In genomic region chr3:175002732-175003143, GRCh38 we compare ENCODE assay signal across 1 cellular context.
TF ChIP-seq lines count a peak whose summit lies in the region.

No MANE protein-coding gene starts in this region.

TF ChIP-seq in IMR-90, 13 proteins besides CTCF, POLR2A, EP300 and RAD21:
- TF ChIP-seq, protein P1, sequence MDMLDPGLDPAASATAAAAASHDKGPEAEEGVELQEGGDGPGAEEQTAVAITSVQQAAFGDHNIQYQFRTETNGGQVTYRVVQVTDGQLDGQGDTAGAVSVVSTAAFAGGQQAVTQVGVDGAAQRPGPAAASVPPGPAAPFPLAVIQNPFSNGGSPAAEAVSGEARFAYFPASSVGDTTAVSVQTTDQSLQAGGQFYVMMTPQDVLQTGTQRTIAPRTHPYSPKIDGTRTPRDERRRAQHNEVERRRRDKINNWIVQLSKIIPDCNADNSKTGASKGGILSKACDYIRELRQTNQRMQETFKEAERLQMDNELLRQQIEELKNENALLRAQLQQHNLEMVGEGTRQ (IDR thresholded peaks at IDR 0.05; ENCODE audit: low read depth, low read length): no peak
- no peak for TF ChIP-seq CHD1 (IDR thresholded peaks at IDR 0.05; ENCODE audit: low read depth, low read length)
- TF ChIP-seq RCOR1 (IDR thresholded peaks at IDR 0.05; ENCODE audit: insufficient replicate concordance, low read length): peak; percentile 95
- peak; percentile 75; the same call in 1 of the 2 replicates for TF ChIP-seq NFE2L2 (IDR thresholded peaks at IDR 0.05; ENCODE audit: low read depth, low read length)
- TF ChIP-seq CEBPB (IDR thresholded peaks at IDR 0.05; ENCODE audit: low read depth, low read length): peak; percentile 94
- TF ChIP-seq, protein P2, sequence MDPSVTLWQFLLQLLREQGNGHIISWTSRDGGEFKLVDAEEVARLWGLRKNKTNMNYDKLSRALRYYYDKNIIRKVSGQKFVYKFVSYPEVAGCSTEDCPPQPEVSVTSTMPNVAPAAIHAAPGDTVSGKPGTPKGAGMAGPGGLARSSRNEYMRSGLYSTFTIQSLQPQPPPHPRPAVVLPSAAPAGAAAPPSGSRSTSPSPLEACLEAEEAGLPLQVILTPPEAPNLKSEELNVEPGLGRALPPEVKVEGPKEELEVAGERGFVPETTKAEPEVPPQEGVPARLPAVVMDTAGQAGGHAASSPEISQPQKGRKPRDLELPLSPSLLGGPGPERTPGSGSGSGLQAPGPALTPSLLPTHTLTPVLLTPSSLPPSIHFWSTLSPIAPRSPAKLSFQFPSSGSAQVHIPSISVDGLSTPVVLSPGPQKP (IDR thresholded peaks at IDR 0.05; ENCODE audit: borderline replicate concordance, low read depth, low read length): no peak
- no peak for TF ChIP-seq RFX5 (IDR thresholded peaks at IDR 0.05; ENCODE audit: low read depth, low read length)
- TF ChIP-seq FOS (IDR thresholded peaks at IDR 0.05; ENCODE audit: low read depth, low read length): peak; percentile 95
- TF ChIP-seq SMC3 (IDR thresholded peaks at IDR 0.05; ENCODE audit: low read depth, low read length): no peak
- no peak for TF ChIP-seq MXI1 (IDR thresholded peaks at IDR 0.05; ENCODE audit: borderline replicate concordance, low read depth, low read length)
- TF ChIP-seq BHLHE40 (IDR thresholded peaks at IDR 0.05; ENCODE audit: low read depth, low read length): peak; percentile 66
- TF ChIP-seq MAZ (IDR thresholded peaks at IDR 0.05; ENCODE audit: borderline replicate concordance, low read depth, low read length): no peak
- peak; percentile 65 for TF ChIP-seq MAFK (IDR thresholded peaks at IDR 0.05; ENCODE audit: low read depth, low read length)
